ENCODE assay signal across 1 cellular context in the genomic region with DNA sequence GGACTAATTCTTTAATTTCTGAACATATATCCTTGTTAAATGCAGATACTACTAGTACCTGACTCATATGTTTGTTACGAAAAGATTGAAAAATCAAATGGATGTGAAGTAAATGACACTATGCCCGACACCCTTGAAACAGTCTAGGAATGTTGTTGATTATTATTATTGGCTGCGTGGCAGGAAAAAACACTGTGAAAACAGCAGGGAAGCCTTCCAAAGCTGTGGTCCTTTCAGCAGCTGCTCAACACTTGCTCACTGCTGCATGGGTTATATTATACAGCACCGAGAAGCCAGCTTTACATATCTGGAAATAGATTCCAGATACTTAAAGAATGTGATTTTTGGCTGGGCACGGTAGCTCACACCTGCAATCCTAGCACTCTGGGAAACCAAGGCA.
TF ChIP-seq lines count a peak whose summit lies in the region.

No MANE protein-coding gene starts in this region.

TF ChIP-seq in IMR-90, 13 proteins besides CTCF, POLR2A, EP300 and RAD21 (continued from another document):
- TF ChIP-seq, protein P1, sequence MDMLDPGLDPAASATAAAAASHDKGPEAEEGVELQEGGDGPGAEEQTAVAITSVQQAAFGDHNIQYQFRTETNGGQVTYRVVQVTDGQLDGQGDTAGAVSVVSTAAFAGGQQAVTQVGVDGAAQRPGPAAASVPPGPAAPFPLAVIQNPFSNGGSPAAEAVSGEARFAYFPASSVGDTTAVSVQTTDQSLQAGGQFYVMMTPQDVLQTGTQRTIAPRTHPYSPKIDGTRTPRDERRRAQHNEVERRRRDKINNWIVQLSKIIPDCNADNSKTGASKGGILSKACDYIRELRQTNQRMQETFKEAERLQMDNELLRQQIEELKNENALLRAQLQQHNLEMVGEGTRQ (IDR thresholded peaks at IDR 0.05; ENCODE audit: low read depth, low read length): no peak
- TF ChIP-seq, protein P2, sequence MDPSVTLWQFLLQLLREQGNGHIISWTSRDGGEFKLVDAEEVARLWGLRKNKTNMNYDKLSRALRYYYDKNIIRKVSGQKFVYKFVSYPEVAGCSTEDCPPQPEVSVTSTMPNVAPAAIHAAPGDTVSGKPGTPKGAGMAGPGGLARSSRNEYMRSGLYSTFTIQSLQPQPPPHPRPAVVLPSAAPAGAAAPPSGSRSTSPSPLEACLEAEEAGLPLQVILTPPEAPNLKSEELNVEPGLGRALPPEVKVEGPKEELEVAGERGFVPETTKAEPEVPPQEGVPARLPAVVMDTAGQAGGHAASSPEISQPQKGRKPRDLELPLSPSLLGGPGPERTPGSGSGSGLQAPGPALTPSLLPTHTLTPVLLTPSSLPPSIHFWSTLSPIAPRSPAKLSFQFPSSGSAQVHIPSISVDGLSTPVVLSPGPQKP (IDR thresholded peaks at IDR 0.05; ENCODE audit: borderline replicate concordance, low read depth, low read length): no peak
- TF ChIP-seq RCOR1 (IDR thresholded peaks at IDR 0.05; ENCODE audit: insufficient replicate concordance, low read length) (no peak), CHD1 (IDR thresholded peaks at IDR 0.05; ENCODE audit: low read depth, low read length) (no peak)
TF ChIP-seq in IMR-90: peak in this region for 0.
